Comparison of ENCODE assay signal across 11 cellular contexts in the genomic region with DNA sequence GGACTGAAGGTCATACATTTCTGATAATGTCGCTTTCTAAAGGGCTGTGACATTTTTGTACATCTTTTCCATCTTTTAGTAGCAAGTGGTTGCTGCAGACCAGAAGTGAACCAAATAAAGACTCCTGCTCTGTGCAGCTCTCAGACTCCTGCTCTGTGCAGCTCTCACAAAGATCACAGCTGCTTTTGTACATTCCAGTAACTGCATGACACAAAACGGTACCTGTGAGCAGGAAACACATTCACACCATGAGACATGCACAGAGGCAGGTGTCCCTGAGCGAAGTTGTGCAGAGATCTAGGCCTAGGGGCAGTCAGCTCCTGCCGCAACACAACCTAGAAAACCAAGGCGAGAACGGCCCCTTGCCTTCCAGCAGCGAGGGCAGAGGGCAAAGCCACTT.
DNase-seq lines count a peak whose midpoint lies in the region; ATAC-seq and TF ChIP-seq lines count a peak whose summit lies in the region.
"Had no signal": no experiment of that assay in that cellular context is flagged by ENCODE, and none has a peak within 500 bp of the region (broad histone marks: within the 10 kb centered on the region; RNA-seq: fewer than 3 reads in every experiment).

No MANE protein-coding gene starts in this region.

- no peaks in the 10 kb centered on the region for H3K9me2 ChIP-seq in Karpas-422 (replicated peaks; ENCODE audit: insufficient read depth, low read length)

- peak overlapping the region; percentile 73 for H3K27ac Mint-ChIP-seq in memory B cell
- H3K27ac Mint-ChIP-seq: GM23338 had no signal

- no peaks in the 10 kb centered on the region for H3K79me2 ChIP-seq in Karpas-422 (ENCODE audit: low read length)

- peaks cover 40% of the 10 kb centered on the region for H3K4me1 Mint-ChIP-seq in memory B cell
- H3K4me1 Mint-ChIP-seq: GM23338 had no signal

- H3K9ac ChIP-seq in Karpas-422 (ENCODE audit: low read length), result no peak overlapping the region; the same call in 1 of the 2 replicates

- TF ChIP-seq CTCF in GM12865 (IDR thresholded peaks at IDR 0.05; ENCODE audit: insufficient read depth, low read depth, low read length, missing control alignments), result no peak

- H3K27me3 ChIP-seq in Karpas-422 (ENCODE audit: low read length), result no peaks in the 10 kb centered on the region

- H2AFZ ChIP-seq in Karpas-422 (ENCODE audit: low read length), result no peak overlapping the region
- H2AFZ ChIP-seq: GM23338 had no signal

- peaks cover 48% of the 10 kb centered on the region for H3K4me1 ChIP-seq in Karpas-422 (ENCODE audit: low read length)

- H3K4me3 ChIP-seq in GM12865 (ENCODE audit: low read depth, low read length) (no peak overlapping the region), Karpas-422 (ENCODE audit: low read length) (no peak overlapping the region)
- H3K4me3 ChIP-seq: GM23338, smooth muscle cell had no signal

- no peaks in the 10 kb centered on the region for H3K36me3 ChIP-seq in Karpas-422 (ENCODE audit: insufficient read depth, low read length)

- DNase-seq in GM12865 (ENCODE audit: low read depth), result peak; percentile 80
- no peak for DNase-seq in Karpas-422
- no peak for DNase-seq in memory B cell (ENCODE audit: low spot score in 2 of 2)
- DNase-seq in NCI-H82 (lab: John Stamatoyannopoulos, UW), result no peak
- DNase-seq in DMS 273 treated with DMSO at 0.1 percent for 48 hours (lab: John Stamatoyannopoulos, UW), result no peak
- DNase-seq: activated gamma-delta T cell, naive B cell had no signal

- H3K9me3 Mint-ChIP-seq in memory B cell, result no peaks in the 10 kb centered on the region
- H3K9me3 Mint-ChIP-seq: GM23338, naive B cell had no signal

- H3K9me3 ChIP-seq in Karpas-422 (ENCODE audit: low read length), result no peaks in the 10 kb centered on the region

- ATAC-seq in GM21360 (IDR thresholded peaks at IDR 0.05; ENCODE audit: unreplicated experiment) (peak; percentile 49), memory B cell (ENCODE audit: low read depth) (no peak), GM19023 (IDR thresholded peaks at IDR 0.05; ENCODE audit: unreplicated experiment) (no peak)
- ATAC-seq: GM23338 had no signal

- peak overlapping the region; percentile 75 for H3K27ac ChIP-seq in Karpas-422 (ENCODE audit: low read length)

- no peaks in the 10 kb centered on the region for H3K27me3 Mint-ChIP-seq in memory B cell
- H3K27me3 Mint-ChIP-seq: naive B cell had no signal

- peak overlapping the region; percentile 47 for H3K4me2 ChIP-seq in Karpas-422 (ENCODE audit: low read depth, low read length, poor library complexity, severe bottlenecking)
- H3K4me2 ChIP-seq: GM23338, smooth muscle cell had no signal

- H3K4me3 Mint-ChIP-seq in memory B cell, result peak overlapping the region; percentile 57
- H3K4me3 Mint-ChIP-seq: GM23338 had no signal

- H4K20me1 ChIP-seq in Karpas-422 (ENCODE audit: insufficient read depth, low read depth, low read length), result no peaks in the 10 kb centered on the region

- H3K36me3 Mint-ChIP-seq in memory B cell, result no peaks in the 10 kb centered on the region
- H3K36me3 Mint-ChIP-seq: naive B cell had no signal
